Comparison of ENCODE assay signal across 27 cellular contexts in the genomic region with DNA sequence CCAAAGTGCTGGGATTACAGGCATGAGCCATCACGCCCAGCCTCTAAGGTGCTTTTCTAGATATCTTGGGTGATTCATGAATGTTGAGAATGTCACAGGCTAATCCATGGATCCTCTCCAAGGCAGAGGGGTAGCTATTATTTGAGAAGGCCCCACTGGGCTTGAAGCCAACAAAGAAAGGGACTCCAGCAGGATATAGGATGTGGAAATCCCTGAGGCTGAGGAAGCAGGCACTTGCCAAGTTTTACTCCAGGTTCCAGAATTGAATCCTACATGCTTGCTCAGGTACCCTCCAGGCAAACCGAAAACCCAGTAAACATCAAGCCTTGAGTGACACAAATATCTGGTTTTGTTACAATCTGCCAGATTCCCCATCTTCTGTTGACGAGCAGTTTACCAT. TPM values are rescaled to one million over a fixed set of nuclear protein-coding genes. Genes with fewer than 3 reads are reported as not detected.
"Had no signal": no experiment of that assay in that cellular context is flagged by ENCODE, and none has a peak within 500 bp of the region (broad histone marks: within the 10 kb centered on the region; RNA-seq: fewer than 3 reads in every experiment).

No MANE protein-coding gene starts in this region.

- H3K9me3 Mint-ChIP-seq: activated B cell treated with CpG ODN at 0.5 μM for 24 hours; activated CD4-positive, alpha-beta T cell treated with anti-CD3 and anti-CD28 coated beads, Interleukin-2, amount 10 ng/mL, durations not matched to agents 24 days and 14 days; activated T-cell treated with anti-CD3 and anti-CD28 coated beads, Interleukin-2, amount 50 U/mL, for 24 hours; activated T-helper 1 cell treated with anti-CD3 and anti-CD28 coated beads, Interleukin-12 subunit alpha, Interleukin-12 subunit beta, Interleukin-2, Interleukin-4 antibody, amounts not matched to agents 30 ng/mL and 10 ng/mL and 1 ng/mL, durations not matched to agents 14 hours and 24 hours and 36 hours; T-cell had no signal

- ATAC-seq: activated CD8-positive, alpha-beta memory T cell treated with anti-CD3 and anti-CD28 coated beads, Interleukin-2, amount 10 ng/mL, durations not matched to agents 7 days and 5 days; Right ventricle myocardium inferior; T-cell had no signal

- H3K27ac Mint-ChIP-seq: activated B cell treated with CpG ODN at 0.5 μM for 24 hours; activated CD4-positive, alpha-beta T cell treated with anti-CD3 and anti-CD28 coated beads, Interleukin-2, amount 10 ng/mL, durations not matched to agents 24 days and 14 days; activated CD8-positive, alpha-beta memory T cell treated with anti-CD3 and anti-CD28 coated beads, Interleukin-2, amount 10 ng/mL, durations not matched to agents 7 days and 5 days; activated naive CD8-positive, alpha-beta T cell; activated T-cell treated with anti-CD3 and anti-CD28 coated beads, Interleukin-2, amount 50 U/mL, for 24 hours; activated T-helper 1 cell treated with anti-CD3 and anti-CD28 coated beads, Interleukin-12 subunit alpha, Interleukin-12 subunit beta, Interleukin-2, Interleukin-4 antibody, amounts not matched to agents 30 ng/mL and 10 ng/mL and 1 ng/mL, durations not matched to agents 14 hours and 24 hours and 36 hours; T-cell had no signal

- H3K4me3 ChIP-seq: breast epithelium, coronary artery, SK-N-MC had no signal

- H3K36me3 Mint-ChIP-seq: activated CD8-positive, alpha-beta memory T cell treated with anti-CD3 and anti-CD28 coated beads, Interleukin-2, amount 10 ng/mL, durations not matched to agents 7 days and 5 days had no signal

- FAIRE-seq: TTC549 had no signal

- H3K36me3 ChIP-seq: breast epithelium had no signal

- H3K27me3 Mint-ChIP-seq: activated B cell treated with CpG ODN at 0.5 μM for 24 hours; activated CD4-positive, alpha-beta T cell treated with anti-CD3 and anti-CD28 coated beads, Interleukin-2, amount 10 ng/mL, durations not matched to agents 24 days and 14 days; activated CD8-positive, alpha-beta memory T cell treated with anti-CD3 and anti-CD28 coated beads, Interleukin-2, amount 10 ng/mL, durations not matched to agents 7 days and 5 days; activated naive CD8-positive, alpha-beta T cell had no signal

- H3K9me3 ChIP-seq: breast epithelium had no signal

- H3K4me3 Mint-ChIP-seq: activated B cell treated with CpG ODN at 0.5 μM for 24 hours; activated CD4-positive, alpha-beta T cell treated with anti-CD3 and anti-CD28 coated beads, Interleukin-2, amount 10 ng/mL, durations not matched to agents 24 days and 14 days; activated CD8-positive, alpha-beta memory T cell treated with anti-CD3 and anti-CD28 coated beads, Interleukin-2, amount 10 ng/mL, durations not matched to agents 7 days and 5 days; activated naive CD8-positive, alpha-beta T cell; activated T-cell treated with anti-CD3 and anti-CD28 coated beads, Interleukin-2, amount 50 U/mL, for 24 hours; activated T-helper 1 cell treated with anti-CD3 and anti-CD28 coated beads, Interleukin-12 subunit alpha, Interleukin-12 subunit beta, Interleukin-2, Interleukin-4 antibody, amounts not matched to agents 30 ng/mL and 10 ng/mL and 1 ng/mL, durations not matched to agents 14 hours and 24 hours and 36 hours; T-cell had no signal

- H3K27ac ChIP-seq: breast epithelium, coronary artery, SK-N-MC had no signal

- DNase-seq: activated B cell treated with CpG ODN at 0.5 μM for 24 hours; activated CD4-positive, alpha-beta T cell treated with anti-CD3 and anti-CD28 coated beads for 1 hour; activated CD4-positive, alpha-beta T cell treated with anti-CD3 and anti-CD28 coated beads, Interleukin-2, amount 10 ng/mL, durations not matched to agents 24 days and 14 days; activated CD4-positive, alpha-beta T cell treated with anti-CD3 and anti-CD28 coated beads, Interleukin-2, amount 50 U/mL, for 48 hours; activated CD8-positive, alpha-beta memory T cell treated with anti-CD3 and anti-CD28 coated beads, Interleukin-2, amount 10 ng/mL, durations not matched to agents 7 days and 5 days; activated effector memory CD4-positive, alpha-beta T cell treated with Interleukin-2 at 50 U/mL for 16 hours; activated naive CD4-positive, alpha-beta T cell treated with Interleukin-2 at 50 U/mL for 16 hours; activated T-cell treated with anti-CD3 and anti-CD28 coated beads, Interleukin-2, amount 50 U/mL, for 24 hours; central memory CD4-positive, alpha-beta T cell; NCI-H1092; NCI-H1417; NCI-H1930; NCI-H345; NCI-H510A; NCI-H526 treated with DMSO at 0.1 percent for 48 hours; T-cell; T-helper 2 cell; T1000 had no signal

- H3K4me1 ChIP-seq: breast epithelium had no signal

RNA-seq across cellular contexts. Expression of a gene that starts 49.1 kb away (rescaled TPM):
- total RNA-seq: chondrocyte, RPMI7951 had no signal

RNA-seq across cellular contexts. Expression of a gene that starts 53.9 kb away (rescaled TPM):
- total RNA-seq: breast epithelium, chondrocyte, Right ventricle myocardium inferior, RPMI7951 had no signal
